Comparison of ENCODE assay signal across 9 cellular contexts in genomic region chr4:113052379-113052951, GRCh38. TPM values are rescaled to one million over a fixed set of nuclear protein-coding genes. Genes with fewer than 3 reads are reported as not detected.
DNase-seq lines count a peak whose midpoint lies in the region; ATAC-seq and TF ChIP-seq lines count a peak whose summit lies in the region.
"Had no signal": no experiment of that assay in that cellular context is flagged by ENCODE, and none has a peak within 500 bp of the region (broad histone marks: within the 10 kb centered on the region; RNA-seq: fewer than 3 reads in every experiment).

No MANE protein-coding gene starts in this region.

- no peaks in the 10 kb centered on the region for H3K9me3 ChIP-seq in mucosa of descending colon
- H3K9me3 ChIP-seq in CD8-positive, alpha-beta T cell (ENCODE audit: low read length): no peaks in the 10 kb centered on the region

- no peaks in the 10 kb centered on the region for H3K4me1 ChIP-seq in mucosa of descending colon (ENCODE audit: low read depth)
- no peaks in the 10 kb centered on the region for H3K4me1 ChIP-seq in CD8-positive, alpha-beta T cell (ENCODE audit: insufficient read depth, low read length)

- H3K36me3 Mint-ChIP-seq in CD8-positive, alpha-beta T cell: no peaks in the 10 kb centered on the region
- H3K36me3 Mint-ChIP-seq: activated naive CD8-positive, alpha-beta T cell had no signal

- TF ChIP-seq CTCF in mucosa of descending colon (IDR thresholded peaks at IDR 0.05): no peak
- TF ChIP-seq CTCF in CD8-positive, alpha-beta T cell (IDR thresholded peaks at IDR 0.05): no peak

- CTCF ChIA-PET in CD8-positive, alpha-beta T cell (lab: Charles Lee): no interaction called here

- no peaks in the 10 kb centered on the region for H3K4me1 Mint-ChIP-seq in CD8-positive, alpha-beta T cell (ENCODE audit: low read depth)

- H3K36me3 ChIP-seq in mucosa of descending colon (ENCODE audit: low read depth): no peaks in the 10 kb centered on the region
- no peaks in the 10 kb centered on the region for H3K36me3 ChIP-seq in CD8-positive, alpha-beta T cell (ENCODE audit: insufficient read depth, low read length)

- H3K27me3 ChIP-seq in CD8-positive, alpha-beta T cell (ENCODE audit: insufficient read depth, low read length): no peaks in the 10 kb centered on the region

- intact Hi-C loops in mucosa of descending colon (cut with DNase I, micrococcal nuclease): no loop called here
- intact Hi-C loops in CD8-positive, alpha-beta T cell (cut with DNase I, micrococcal nuclease): no loop called here

- H3K9me3 Mint-ChIP-seq in CD8-positive, alpha-beta T cell: no peaks in the 10 kb centered on the region

- H3K4me3 ChIP-seq in mucosa of descending colon: no peak overlapping the region
- no peak overlapping the region for H3K4me3 ChIP-seq in CD8-positive, alpha-beta T cell (ENCODE audit: low read depth, low read length)

- POLR2A ChIA-PET in CD8-positive, alpha-beta T cell (lab: Charles Lee): no interaction called here

- ATAC-seq in GM21360 (IDR thresholded peaks at IDR 0.05; ENCODE audit: unreplicated experiment): peak; percentile 83
- peak; percentile 61 for ATAC-seq in HG03575 (IDR thresholded peaks at IDR 0.05; ENCODE audit: extremely low read depth, insufficient number of reproducible peaks, low FRiP score, unreplicated experiment)
- ATAC-seq in mucosa of descending colon: no peak
- no peak for ATAC-seq in CD8-positive, alpha-beta T cell

- peaks cover 2% of the 10 kb centered on the region for H3K27me3 Mint-ChIP-seq in CD8-positive, alpha-beta T cell (ENCODE audit: low read depth)

- no peak overlapping the region for H3K4me3 Mint-ChIP-seq in CD8-positive, alpha-beta T cell
- H3K4me3 Mint-ChIP-seq: activated naive CD8-positive, alpha-beta T cell had no signal

- DNase-seq in DMS79 treated with DMSO at 0.1 percent for 48 hours (lab: John Stamatoyannopoulos, UW) (peak; percentile 8), cerebellar cortex (ENCODE audit: low spot score) (peak; percentile 74), amniotic stem cell (lab: John Stamatoyannopoulos, UW) (no peak), LoVo (ENCODE audit: low spot score) (no peak), mucosa of descending colon (no peak)
- no peak for DNase-seq in CD8-positive, alpha-beta T cell

- no peak overlapping the region for H3K27ac Mint-ChIP-seq in CD8-positive, alpha-beta T cell
- H3K27ac Mint-ChIP-seq: activated naive CD8-positive, alpha-beta T cell had no signal

- H3K27ac ChIP-seq in CD8-positive, alpha-beta T cell (ENCODE audit: low read depth, low read length): no peak overlapping the region

RNA-seq across cellular contexts. Expression of gene ANK2, which starts 3.0 kb away (rescaled TPM):
- total RNA-seq in mucosa of descending colon: 10 to 100 TPM in 2 of 3 donors, 1 to 10 TPM in 1; 7.6 to 69.3 (median 21.0) TPM
- not detected for total RNA-seq in CD8-positive, alpha-beta T cell

Comparison
In these comparisons a context has a peak if more than half of its experiments do, and no peak if none do; other contexts are left out.
1. DNase-seq: peak in DMS79 treated with DMSO at 0.1 percent for 48 hours (single experiment) and cerebellar cortex (single experiment); none in amniotic stem cell (single experiment), LoVo (single experiment), mucosa of descending colon (0 of 3) and CD8-positive, alpha-beta T cell (0 of 7).
2. ATAC-seq: peak in GM21360 (single experiment) and HG03575 (single experiment); none in mucosa of descending colon (single experiment) and CD8-positive, alpha-beta T cell (single experiment).
3. RNA of gene ANK2, which starts 3.0 kb away (total RNA-seq): 7.6 to 69.3 TPM in mucosa of descending colon; not detected in CD8-positive, alpha-beta T cell; every median in the first group is over 4 times any median in the second.